In the genomic region with DNA sequence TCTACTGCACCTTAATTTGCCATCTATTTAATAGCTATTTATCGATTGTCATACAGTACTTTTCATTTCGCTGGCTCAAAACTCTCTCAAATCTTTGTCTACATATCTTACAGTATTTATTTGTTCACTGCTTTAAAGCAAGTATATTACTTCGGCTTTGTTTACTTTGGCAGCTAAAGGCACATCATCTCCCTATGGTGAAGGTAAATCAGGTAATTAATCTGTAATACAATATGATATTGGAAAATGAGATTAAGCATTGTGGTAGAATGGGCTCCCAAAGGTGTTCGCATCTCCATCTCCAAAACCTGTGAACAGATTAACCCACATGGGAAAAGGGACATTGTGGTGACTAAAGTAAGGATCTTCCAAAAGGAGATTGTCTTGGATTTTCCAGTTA, we compare ENCODE assay signal across 23 cellular contexts. TPM values are rescaled to one million over a fixed set of nuclear protein-coding genes. Genes with fewer than 3 reads are reported as not detected.
"Had no signal": no experiment of that assay in that cellular context is flagged by ENCODE, and none has a peak within 500 bp of the region (broad histone marks: within the 10 kb centered on the region; RNA-seq: fewer than 3 reads in every experiment).

No MANE protein-coding gene starts in this region.

- H3K9me3 Mint-ChIP-seq: activated B cell treated with CpG ODN at 0.5 μM for 24 hours; activated naive CD8-positive, alpha-beta T cell treated with anti-CD3 and anti-CD28 coated beads, Interleukin-2, amount 10 ng/mL, durations not matched to agents 7 days and 5 days; activated T-cell treated with anti-CD3 and anti-CD28 coated beads, Interleukin-2, amount 50 U/mL, for 24 hours; activated T-helper 17 cell treated with anti-CD3 and anti-CD28 coated beads, Interleukin-2, amount 50 U/mL, for 72 hours; naive thymus-derived CD4-positive, alpha-beta T cell; stimulated activated naive B cell treated with anti-CD40 and anti-IgM and Interleukin-4, amounts not matched to agents 10 μg/mL and 1 μg/mL and 100 μg/mL, for 72 hours had no signal

- H3K36me3 ChIP-seq: lower lobe of right lung, sigmoid colon, uterus had no signal

- H3K27me3 Mint-ChIP-seq: activated B cell treated with CpG ODN at 0.5 μM for 24 hours; activated CD4-positive, alpha-beta T cell treated with anti-CD3 and anti-CD28 coated beads for 36 hours; activated naive CD8-positive, alpha-beta T cell treated with anti-CD3 and anti-CD28 coated beads, Interleukin-2, amount 10 ng/mL, durations not matched to agents 7 days and 5 days; activated T-cell treated with anti-CD3 and anti-CD28 coated beads, Interleukin-2, amount 50 U/mL, for 24 hours; activated T-helper 17 cell treated with anti-CD3 and anti-CD28 coated beads, Interleukin-2, amount 50 U/mL, for 72 hours; naive thymus-derived CD4-positive, alpha-beta T cell; progenitor cell of endocrine pancreas; stimulated activated naive B cell treated with anti-CD40 and anti-IgM and Interleukin-4, amounts not matched to agents 10 μg/mL and 1 μg/mL and 100 μg/mL, for 72 hours had no signal

- H3K27ac Mint-ChIP-seq: activated B cell treated with CpG ODN at 0.5 μM for 24 hours; activated CD4-positive, alpha-beta T cell treated with anti-CD3 and anti-CD28 coated beads for 36 hours; activated naive CD8-positive, alpha-beta T cell treated with anti-CD3 and anti-CD28 coated beads, Interleukin-2, amount 10 ng/mL, durations not matched to agents 7 days and 5 days; activated T-cell treated with anti-CD3 and anti-CD28 coated beads, Interleukin-2, amount 50 U/mL, for 24 hours; activated T-helper 17 cell treated with anti-CD3 and anti-CD28 coated beads, Interleukin-2, amount 50 U/mL, for 72 hours; progenitor cell of endocrine pancreas; stimulated activated naive B cell treated with anti-CD40 and anti-IgM and Interleukin-4, amounts not matched to agents 10 μg/mL and 1 μg/mL and 100 μg/mL, for 72 hours had no signal

- H3K27ac ChIP-seq: coronary artery, lower lobe of right lung, sigmoid colon, uterus had no signal

- H3K4me3 Mint-ChIP-seq: activated B cell treated with CpG ODN at 0.5 μM for 24 hours; activated CD4-positive, alpha-beta T cell treated with anti-CD3 and anti-CD28 coated beads for 36 hours; activated naive CD8-positive, alpha-beta T cell treated with anti-CD3 and anti-CD28 coated beads, Interleukin-2, amount 10 ng/mL, durations not matched to agents 7 days and 5 days; activated T-cell treated with anti-CD3 and anti-CD28 coated beads, Interleukin-2, amount 50 U/mL, for 24 hours; activated T-helper 17 cell treated with anti-CD3 and anti-CD28 coated beads, Interleukin-2, amount 50 U/mL, for 72 hours; stimulated activated naive B cell treated with anti-CD40 and anti-IgM and Interleukin-4, amounts not matched to agents 10 μg/mL and 1 μg/mL and 100 μg/mL, for 72 hours had no signal

- H3K4me1 ChIP-seq: uterus had no signal

- H3K4me3 ChIP-seq: coronary artery, heart right ventricle, lower lobe of right lung, sigmoid colon, uterus had no signal

- H3K9me3 ChIP-seq: heart right ventricle, lower lobe of right lung, sigmoid colon, uterus had no signal

- DNase-seq: activated B cell treated with CpG ODN at 0.5 μM for 24 hours; activated CD4-positive, alpha-beta T cell treated with anti-CD3 and anti-CD28 coated beads for 36 hours; activated CD4-positive, alpha-beta T cell treated with anti-CD3 and anti-CD28 coated beads, Interleukin-2, amount 50 U/mL, for 4 hours; activated CD8-positive, alpha-beta memory T cell treated with anti-CD3 and anti-CD28 coated beads for 24 hours; activated CD8-positive, alpha-beta memory T cell treated with anti-CD3 and anti-CD28 coated beads, Interleukin-2, amount 50 U/mL, for 4 hours; activated naive CD4-positive, alpha-beta T cell; activated naive CD8-positive, alpha-beta T cell treated with anti-CD3 and anti-CD28 coated beads, Interleukin-2, amount 10 ng/mL, durations not matched to agents 7 days and 5 days; activated T-cell treated with anti-CD3 and anti-CD28 coated beads, Interleukin-2, amount 50 U/mL, for 24 hours; amniotic stem cell; heart right ventricle; lower lobe of right lung; naive thymus-derived CD4-positive, alpha-beta T cell; retina; sigmoid colon; stimulated activated CD4-positive, alpha-beta T cell treated with anti-CD3 and anti-CD28 coated beads, Interleukin-2, amount 100 ng/mL, for 48 hours; stimulated activated CD8-positive, alpha-beta memory T cell treated with anti-CD3 and anti-CD28 coated beads, Interleukin-4, amount 100 ng/mL, for 48 hours; stimulated activated naive B cell treated with anti-CD40 and anti-IgM and Interleukin-4, amounts not matched to agents 10 μg/mL and 1 μg/mL and 100 μg/mL, for 72 hours; trophoblast cell; uterus had no signal

- H3K27me3 ChIP-seq: heart right ventricle, sigmoid colon, uterus had no signal

RNA-seq across cellular contexts. Expression of gene CHST6, which starts 37.2 kb away (rescaled TPM):
- total RNA-seq: activated CD4-positive, alpha-beta T cell treated with anti-CD3 and anti-CD28 coated beads for 36 hours; activated T-helper 17 cell treated with anti-CD3 and anti-CD28 coated beads, Interleukin-2, amount 50 U/mL, for 72 hours; T-helper 2 cell treated with Interferon-gamma antibody and Interleukin-4, amounts not matched to agents 100 ng/mL and 5 ng/mL, for 36 hours had no signal
- polyA plus RNA-seq: naive thymus-derived CD4-positive, alpha-beta T cell had no signal
